In genomic region chr3:45693941-45694521, GRCh38 we compare ENCODE assay signal across 9 cellular contexts. TPM values are rescaled to one million over a fixed set of nuclear protein-coding genes. Genes with fewer than 3 reads are reported as not detected.
A peak's percentile ranks its signal among the peaks of the same experiment; 100 is the strongest.
DNase-seq lines count a peak whose midpoint lies in the region; ATAC-seq and TF ChIP-seq lines count a peak whose summit lies in the region.
"Had no signal": no experiment of that assay in that cellular context is flagged by ENCODE, and none has a peak within 500 bp of the region (broad histone marks: within the 10 kb centered on the region; RNA-seq: fewer than 3 reads in every experiment).

No MANE protein-coding gene starts in this region.

- DNase-seq in GM12865 (ENCODE audit: low read depth), result peak; percentile 54
- peak; percentile 51 for DNase-seq in KBM-7
- DNase-seq in activated T-helper 1 cell treated with anti-CD3 and anti-CD28 coated beads, Interleukin-12 subunit alpha, Interleukin-12 subunit beta, Interleukin-2, Interleukin-4 antibody, amounts not matched to agents 30 ng/mL and 10 ng/mL and 1 ng/mL, durations not matched to agents 14 hours and 24 hours and 36 hours (ENCODE audit: low spot score), result peak; percentile 23
- DNase-seq in natural killer cell treated with Interleukin-12 subunit alpha and Interleukin-12 subunit beta and Interleukin-15 and Interleukin-18, amount 100 ng/mL, for 72 hours (ENCODE audit: low spot score), result no peak
- DNase-seq in NCI-H1092 (lab: John Stamatoyannopoulos, UW), result no peak
- DNase-seq in kidney glomerular epithelial cell (lab: John Stamatoyannopoulos, UW), result no peak
- DNase-seq in NCI-H2196 treated with DMSO at 0.1 percent for 48 hours (lab: John Stamatoyannopoulos, UW; ENCODE audit: unreplicated experiment), result no peak
- DNase-seq: cortex of kidney, T1000 had no signal

- 0 out of 2 replicates have a peak overlapping the region, but pooled peaks have one; percentile 12 for H3K4me3 ChIP-seq in GM12865 (ENCODE audit: low read depth, low read length)

- H3K4me1 Mint-ChIP-seq in activated T-helper 1 cell treated with anti-CD3 and anti-CD28 coated beads, Interleukin-12 subunit alpha, Interleukin-12 subunit beta, Interleukin-2, Interleukin-4 antibody, amounts not matched to agents 30 ng/mL and 10 ng/mL and 1 ng/mL, durations not matched to agents 14 hours and 24 hours and 36 hours (ENCODE audit: low read depth), result peaks cover 77% of the 10 kb centered on the region
- H3K4me1 Mint-ChIP-seq in natural killer cell treated with Interleukin-12 subunit alpha and Interleukin-12 subunit beta and Interleukin-15 and Interleukin-18, amount 100 ng/mL, for 72 hours (ENCODE audit: low read depth in 2 of 2), result peaks cover 59 to 70% of the 10 kb centered on the region in 2 donors

- peak in 1 of 2 donors; percentile 10 for ATAC-seq in natural killer cell treated with Interleukin-12 subunit alpha and Interleukin-12 subunit beta and Interleukin-15 and Interleukin-18, amount 100 ng/mL, for 72 hours

- TF ChIP-seq CTCF in GM12865 (IDR thresholded peaks at IDR 0.05; ENCODE audit: insufficient read depth, low read depth, low read length, missing control alignments), result no peak

- peaks cover 50% of the 10 kb centered on the region for H3K36me3 Mint-ChIP-seq in activated T-helper 1 cell treated with anti-CD3 and anti-CD28 coated beads, Interleukin-12 subunit alpha, Interleukin-12 subunit beta, Interleukin-2, Interleukin-4 antibody, amounts not matched to agents 30 ng/mL and 10 ng/mL and 1 ng/mL, durations not matched to agents 14 hours and 24 hours and 36 hours (ENCODE audit: low read depth)
- H3K36me3 Mint-ChIP-seq in natural killer cell treated with Interleukin-12 subunit alpha and Interleukin-12 subunit beta and Interleukin-15 and Interleukin-18, amount 100 ng/mL, for 72 hours, result peaks cover 41% of the 10 kb centered on the region

- H3K27me3 Mint-ChIP-seq in activated T-helper 1 cell treated with anti-CD3 and anti-CD28 coated beads, Interleukin-12 subunit alpha, Interleukin-12 subunit beta, Interleukin-2, Interleukin-4 antibody, amounts not matched to agents 30 ng/mL and 10 ng/mL and 1 ng/mL, durations not matched to agents 14 hours and 24 hours and 36 hours (ENCODE audit: insufficient read depth), result peaks cover 1% of the 10 kb centered on the region
- no peaks in the 10 kb centered on the region for H3K27me3 Mint-ChIP-seq in natural killer cell treated with Interleukin-12 subunit alpha and Interleukin-12 subunit beta and Interleukin-15 and Interleukin-18, amount 100 ng/mL, for 72 hours

- no peaks in the 10 kb centered on the region for H3K9me3 Mint-ChIP-seq in activated T-helper 1 cell treated with anti-CD3 and anti-CD28 coated beads, Interleukin-12 subunit alpha, Interleukin-12 subunit beta, Interleukin-2, Interleukin-4 antibody, amounts not matched to agents 30 ng/mL and 10 ng/mL and 1 ng/mL, durations not matched to agents 14 hours and 24 hours and 36 hours
- H3K9me3 Mint-ChIP-seq in natural killer cell treated with Interleukin-12 subunit alpha and Interleukin-12 subunit beta and Interleukin-15 and Interleukin-18, amount 100 ng/mL, for 72 hours, result no peaks in the 10 kb centered on the region

- peak overlapping the region; percentile 97 for H3K27ac Mint-ChIP-seq in activated T-helper 1 cell treated with anti-CD3 and anti-CD28 coated beads, Interleukin-12 subunit alpha, Interleukin-12 subunit beta, Interleukin-2, Interleukin-4 antibody, amounts not matched to agents 30 ng/mL and 10 ng/mL and 1 ng/mL, durations not matched to agents 14 hours and 24 hours and 36 hours
- peak overlapping the region; percentile 98 to 99 for H3K27ac Mint-ChIP-seq in natural killer cell treated with Interleukin-12 subunit alpha and Interleukin-12 subunit beta and Interleukin-15 and Interleukin-18, amount 100 ng/mL, for 72 hours

- in situ Hi-C loops in KBM-7 (cut with MboI; ENCODE audit: low pct_unique_long_range_greater_than_20kb, low sequenced_read_pairs), result no loop called here

- intact Hi-C loops in activated T-helper 1 cell treated with anti-CD3 and anti-CD28 coated beads, Interleukin-12 subunit alpha, Interleukin-12 subunit beta, Interleukin-2, Interleukin-4 antibody, amounts not matched to agents 30 ng/mL and 10 ng/mL and 1 ng/mL, durations not matched to agents 14 hours and 24 hours and 36 hours (cut with micrococcal nuclease), result loop anchor here (1.0 to 10.0 kb wide), 4 partner anchors 222 to 1281 kb away; partner anchors contain the start of genes CCDC12 and NBEAL2

- H3K4me3 Mint-ChIP-seq in activated T-helper 1 cell treated with anti-CD3 and anti-CD28 coated beads, Interleukin-12 subunit alpha, Interleukin-12 subunit beta, Interleukin-2, Interleukin-4 antibody, amounts not matched to agents 30 ng/mL and 10 ng/mL and 1 ng/mL, durations not matched to agents 14 hours and 24 hours and 36 hours, result peak overlapping the region; percentile 73
- peak overlapping the region; percentile 93 for H3K4me3 Mint-ChIP-seq in natural killer cell treated with Interleukin-12 subunit alpha and Interleukin-12 subunit beta and Interleukin-15 and Interleukin-18, amount 100 ng/mL, for 72 hours

RNA-seq across cellular contexts. Expression of gene SACM1L, which starts 4.8 kb away (rescaled TPM):
- total RNA-seq in activated T-helper 1 cell treated with anti-CD3 and anti-CD28 coated beads, Interleukin-12 subunit alpha, Interleukin-12 subunit beta, Interleukin-2, Interleukin-4 antibody, amounts not matched to agents 30 ng/mL and 10 ng/mL and 1 ng/mL, durations not matched to agents 14 hours and 24 hours and 36 hours, result 112 and 114 TPM in 2 replicates
- 10 to 100 TPM; 73.4 to 75.8 TPM for total RNA-seq in natural killer cell treated with Interleukin-12 subunit alpha and Interleukin-12 subunit beta and Interleukin-15 and Interleukin-18, amount 100 ng/mL, for 72 hours

Comparison
In these comparisons a context has a peak if more than half of its experiments do, and no peak if none do; other contexts are left out.
1. DNase-seq: peak in GM12865 (single experiment), KBM-7 (single experiment) and activated T-helper 1 cell treated with anti-CD3 and anti-CD28 coated beads, Interleukin-12 subunit alpha, Interleukin-12 subunit beta, Interleukin-2, Interleukin-4 antibody, amounts not matched to agents 30 ng/mL and 10 ng/mL and 1 ng/mL, durations not matched to agents 14 hours and 24 hours and 36 hours (single experiment); none in natural killer cell treated with Interleukin-12 subunit alpha and Interleukin-12 subunit beta and Interleukin-15 and Interleukin-18, amount 100 ng/mL, for 72 hours (single experiment), NCI-H1092 (single experiment), kidney glomerular epithelial cell (single experiment) and NCI-H2196 treated with DMSO at 0.1 percent for 48 hours (single experiment).